In genomic region chr1:244391761-244392160, GRCh38 we compare ENCODE assay signal across 18 cellular contexts. TPM values are rescaled to one million over a fixed set of nuclear protein-coding genes. Genes with fewer than 3 reads are reported as not detected.
DNase-seq lines count a peak whose midpoint lies in the region; ATAC-seq and TF ChIP-seq lines count a peak whose summit lies in the region.
"Had no signal": no experiment of that assay in that cellular context is flagged by ENCODE, and none has a peak within 500 bp of the region (broad histone marks: within the 10 kb centered on the region; RNA-seq: fewer than 3 reads in every experiment).

No MANE protein-coding gene starts in this region.

- intact Hi-C loops in left lung (cut with DNase I) = no loop called here

- ATAC-seq in left lung = peak; percentile 77
- no peak for ATAC-seq in natural killer cell treated with Interleukin-12 subunit alpha and Interleukin-12 subunit beta and Interleukin-15 and Interleukin-18, amount 100 ng/mL, for 72 hours
- ATAC-seq: GM23338, Panc1 had no signal

- H3K9me3 Mint-ChIP-seq in natural killer cell treated with Interleukin-12 subunit alpha and Interleukin-12 subunit beta and Interleukin-15 and Interleukin-18, amount 100 ng/mL, for 72 hours = no peaks in the 10 kb centered on the region
- H3K9me3 Mint-ChIP-seq: GM23338 had no signal

- H3K27ac Mint-ChIP-seq in natural killer cell treated with Interleukin-12 subunit alpha and Interleukin-12 subunit beta and Interleukin-15 and Interleukin-18, amount 100 ng/mL, for 72 hours = no peak overlapping the region
- H3K27ac Mint-ChIP-seq: GM23338 had no signal

- peaks cover 5 to 10% of the 10 kb centered on the region in 2 donors for H3K4me1 Mint-ChIP-seq in natural killer cell treated with Interleukin-12 subunit alpha and Interleukin-12 subunit beta and Interleukin-15 and Interleukin-18, amount 100 ng/mL, for 72 hours (ENCODE audit: low read depth in 2 of 2)

- H3K36me3 ChIP-seq in MG63 (peaks cover 6% of the 10 kb centered on the region; the same call in 1 of the 2 replicates), left lung (no peaks in the 10 kb centered on the region)
- H3K36me3 ChIP-seq: WERI-Rb-1 had no signal

- H3K4me3 ChIP-seq in MG63 = no peak overlapping the region
- H3K4me3 ChIP-seq in left lung = no peak overlapping the region
- H3K4me3 ChIP-seq: GM23338, testis had no signal

- H3K27me3 ChIP-seq in MG63 (no peaks in the 10 kb centered on the region), left lung (no peaks in the 10 kb centered on the region)
- H3K27me3 ChIP-seq: testis had no signal

- peak overlapping the region; percentile 6 for H3K27ac ChIP-seq in epithelial cell of prostate
- H3K27ac ChIP-seq in left lung = no peak overlapping the region
- H3K27ac ChIP-seq: testis, WERI-Rb-1 had no signal

- no peak overlapping the region for H3K4me3 Mint-ChIP-seq in natural killer cell treated with Interleukin-12 subunit alpha and Interleukin-12 subunit beta and Interleukin-15 and Interleukin-18, amount 100 ng/mL, for 72 hours
- H3K4me3 Mint-ChIP-seq: GM23338 had no signal

- no peaks in the 10 kb centered on the region for H3K9me3 ChIP-seq in MG63
- H3K9me3 ChIP-seq in left lung = no peaks in the 10 kb centered on the region
- H3K9me3 ChIP-seq: testis had no signal

- no peaks in the 10 kb centered on the region for H3K27me3 Mint-ChIP-seq in natural killer cell treated with Interleukin-12 subunit alpha and Interleukin-12 subunit beta and Interleukin-15 and Interleukin-18, amount 100 ng/mL, for 72 hours

- peaks cover 4% of the 10 kb centered on the region for H3K36me3 Mint-ChIP-seq in natural killer cell treated with Interleukin-12 subunit alpha and Interleukin-12 subunit beta and Interleukin-15 and Interleukin-18, amount 100 ng/mL, for 72 hours

- TF ChIP-seq CTCF in left lung (IDR thresholded peaks at IDR 0.05) = no peak

- H3K4me1 ChIP-seq in left lung = no peaks in the 10 kb centered on the region
- H3K4me1 ChIP-seq: testis had no signal

- DNase-seq in DMS53 (lab: John Stamatoyannopoulos, UW) (peak; percentile 72), MG63 (peak; percentile 10), epithelial cell of prostate (ENCODE audit: low read depth, low spot score) (no peak), left lung (no peak), NCI-H2227 treated with DMSO at 0.1 percent for 48 hours (lab: John Stamatoyannopoulos, UW) (no peak), pons (ENCODE audit: low spot score) (no peak)
- DNase-seq in natural killer cell treated with Interleukin-12 subunit alpha and Interleukin-12 subunit beta and Interleukin-15 and Interleukin-18, amount 100 ng/mL, for 72 hours (ENCODE audit: low spot score) = no peak
- DNase-seq in activated CD4-positive, CD25-positive, alpha-beta regulatory T cell (lab: John Stamatoyannopoulos, UW) = no peak
- DNase-seq: amniotic stem cell; GDM1; head of caudate nucleus; NCI-H2081; NCI-H82; stimulated activated CD4-positive, alpha-beta T cell treated with anti-CD3 and anti-CD28 coated beads, Interleukin-2, amount 100 ng/mL, for 48 hours; testis; WERI-Rb-1 had no signal

RNA-seq across cellular contexts. Expression of gene ADSS2, which starts 59.9 kb away (rescaled TPM):
- 90.2 and 113 TPM in 2 replicates for total RNA-seq in MG63 (2014; rRNA removed; shearing (Covaris generic); ENCODE audit: low replicate concordance)
- 10 to 100 TPM; 37.2 to 46.3 TPM for total RNA-seq in left lung
- total RNA-seq in natural killer cell treated with Interleukin-12 subunit alpha and Interleukin-12 subunit beta and Interleukin-15 and Interleukin-18, amount 100 ng/mL, for 72 hours = 10 to 100 TPM; 45.0 to 51.0 TPM

Comparison
In these comparisons a context has a peak if more than half of its experiments do, and no peak if none do; other contexts are left out.
1. DNase-seq: peak in DMS53 (single experiment) and MG63 (single experiment); none in epithelial cell of prostate (single experiment), left lung (0 of 2), NCI-H2227 treated with DMSO at 0.1 percent for 48 hours (single experiment), natural killer cell treated with Interleukin-12 subunit alpha and Interleukin-12 subunit beta and Interleukin-15 and Interleukin-18, amount 100 ng/mL, for 72 hours (single experiment), activated CD4-positive, CD25-positive, alpha-beta regulatory T cell (0 of 4) and pons (single experiment).